In genomic region chr15:66703540-66703941, GRCh38 we compare ENCODE assay signal across 8 cellular contexts. TPM values are rescaled to one million over a fixed set of nuclear protein-coding genes. Genes with fewer than 3 reads are reported as not detected.
DNase-seq lines count a peak whose midpoint lies in the region; ATAC-seq and TF ChIP-seq lines count a peak whose summit lies in the region.

No MANE protein-coding gene starts in this region.

- DNase-seq in ELR (ENCODE audit: low read depth): peak; percentile 62
- DNase-seq in MM.1S: peak; percentile 27
- DNase-seq in choroid plexus epithelial cell (ENCODE audit: low read depth): peak; percentile 66
- DNase-seq in mesendoderm: no peak
- no peak for DNase-seq in activated effector memory CD4-positive, alpha-beta T cell treated with Interleukin-2 at 50 U/mL for 16 hours
- DNase-seq in NCI-H1436 (lab: John Stamatoyannopoulos, UW): no peak
- no peak for DNase-seq in retina

- H3K4me1 ChIP-seq in MM.1S (ENCODE audit: low read length) (peaks cover 4% of the 10 kb centered on the region; the same call in 1 of the 2 replicates), mesendoderm (ENCODE audit: control insufficient read depth, low read depth, low read length) (peaks cover 14% of the 10 kb centered on the region)

- no peak overlapping the region for H2BK15ac ChIP-seq in mesendoderm (replicated peaks; ENCODE audit: low read depth)

- no peak overlapping the region for H3K9ac ChIP-seq in MM.1S (ENCODE audit: low read length)
- peak overlapping the region; percentile 85 for H3K9ac ChIP-seq in mesendoderm (ENCODE audit: low read length)

- H3K4me3 ChIP-seq in MM.1S (ENCODE audit: low read length): no peak overlapping the region
- peak overlapping the region; percentile 71 for H3K4me3 ChIP-seq in choroid plexus epithelial cell (ENCODE audit: low read depth, low read length)
- peak overlapping the region; percentile 91 for H3K4me3 ChIP-seq in mesendoderm (ENCODE audit: low read length)

- no peak for ATAC-seq in HG02852 (IDR thresholded peaks at IDR 0.05; ENCODE audit: unreplicated experiment)

- H3K23ac ChIP-seq in mesendoderm (ENCODE audit: low read length): peak overlapping the region; percentile 87

- no peaks in the 10 kb centered on the region for H3K9me3 ChIP-seq in MM.1S (replicated peaks; ENCODE audit: insufficient read depth, low read length)

- H3K36me3 ChIP-seq in MM.1S (replicated peaks; ENCODE audit: insufficient read depth, low read length) (no peaks in the 10 kb centered on the region), mesendoderm (ENCODE audit: control insufficient read depth, insufficient read depth, low read length) (peaks cover 1% of the 10 kb centered on the region)

- H4K5ac ChIP-seq in mesendoderm (ENCODE audit: low read length): no peak overlapping the region

- no peak overlapping the region for H3K27ac ChIP-seq in MM.1S (ENCODE audit: low read length)
- peak overlapping the region; percentile 98 for H3K27ac ChIP-seq in mesendoderm (ENCODE audit: low read depth, low read length)

- peak overlapping the region; percentile 99 for H3K18ac ChIP-seq in mesendoderm (ENCODE audit: low read length)

- H3K79me2 ChIP-seq in MM.1S (ENCODE audit: low read length) (no peaks in the 10 kb centered on the region), mesendoderm (ENCODE audit: control insufficient read depth, insufficient read depth, low read length) (peaks cover 61% of the 10 kb centered on the region)

- H3K4ac ChIP-seq in mesendoderm (ENCODE audit: low read depth, low read length): peak overlapping the region; percentile 98

- no peak overlapping the region for H3K4me2 ChIP-seq in MM.1S (ENCODE audit: low read depth, low read length)
- no peak overlapping the region for H3K4me2 ChIP-seq in mesendoderm (ENCODE audit: low read length)

- H4K20me1 ChIP-seq in MM.1S (ENCODE audit: insufficient read depth, low read length): no peaks in the 10 kb centered on the region

- peak overlapping the region; percentile 28 for H2BK5ac ChIP-seq in mesendoderm (ENCODE audit: low read length)

- H3K56ac ChIP-seq in mesendoderm (ENCODE audit: low read length): peak overlapping the region; percentile 98

- no peaks in the 10 kb centered on the region for H3K9me2 ChIP-seq in MM.1S (replicated peaks; ENCODE audit: insufficient read depth, low read length)

- H2AFZ ChIP-seq in MM.1S (ENCODE audit: low read length): no peak overlapping the region

- peaks cover 12% of the 10 kb centered on the region; the same call in 1 of the 2 replicates for H3F3A ChIP-seq in MM.1S (ENCODE audit: insufficient read depth, low read length)

- peaks cover 34% of the 10 kb centered on the region for H3K27me3 ChIP-seq in MM.1S (replicated peaks; ENCODE audit: insufficient read depth, low read length)
- no peaks in the 10 kb centered on the region for H3K27me3 ChIP-seq in mesendoderm (ENCODE audit: insufficient read depth, low read length, poor library complexity)

- WGBS in mesendoderm (ENCODE audit: extremely low coverage, insufficient coverage, low lambda C conversion rate): no CpG with 5 or more reads among the region's 59 CpGs

- H2AK5ac ChIP-seq in mesendoderm (ENCODE audit: low read length): no peak overlapping the region

- peak overlapping the region; percentile 56 for H2BK120ac ChIP-seq in mesendoderm (ENCODE audit: low read depth, low read length)

- peaks cover 3% of the 10 kb centered on the region for H3K79me1 ChIP-seq in mesendoderm (ENCODE audit: low read length)

- no peak for TF ChIP-seq CTCF in MM.1S (IDR thresholded peaks at IDR 0.05; ENCODE audit: low read length)
- TF ChIP-seq CTCF in choroid plexus epithelial cell (conservative IDR thresholded peaks at IDR 0.05; ENCODE audit: low read depth, low read length): no peak

- no peak overlapping the region for H4K8ac ChIP-seq in mesendoderm (ENCODE audit: low read depth, low read length)

RNA-seq across cellular contexts. Expression of gene SMAD6, which starts 1.5 kb away (rescaled TPM):
- 7.8 TPM for polyA plus RNA-seq in mesendoderm (2013, experiment 1 of 2)
- polyA plus RNA-seq in mesendoderm (2013, experiment 2 of 2): 7.4 TPM

Comparison
In these comparisons a context has a peak if more than half of its experiments do, and no peak if none do; other contexts are left out.
1. DNase-seq: peak in ELR (single experiment), MM.1S (single experiment) and choroid plexus epithelial cell (single experiment); none in mesendoderm (single experiment), activated effector memory CD4-positive, alpha-beta T cell treated with Interleukin-2 at 50 U/mL for 16 hours (single experiment), NCI-H1436 (single experiment) and retina (single experiment).